In the genomic region with DNA sequence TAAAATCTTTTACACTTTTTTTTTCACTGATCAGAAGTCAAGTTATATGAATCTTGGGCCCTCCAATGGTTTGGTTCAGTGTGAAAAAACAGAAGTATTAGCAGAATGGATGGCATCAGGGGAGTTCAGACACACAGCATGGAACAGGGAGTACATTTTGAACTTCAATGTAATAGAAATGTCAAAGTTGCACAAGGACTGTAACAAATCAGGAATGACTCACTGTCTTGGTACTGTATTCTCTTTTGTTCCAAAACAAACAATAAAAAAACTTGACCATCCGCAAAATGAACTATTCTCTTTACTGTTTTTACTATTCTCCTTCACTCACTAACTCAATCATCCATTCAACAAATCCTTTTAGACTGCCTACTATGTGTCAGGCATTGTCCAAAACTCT, we compare ENCODE assay signal across 18 cellular contexts.
DNase-seq lines count a peak whose midpoint lies in the region; ATAC-seq and TF ChIP-seq lines count a peak whose summit lies in the region.
"Had no signal": no experiment of that assay in that cellular context is flagged by ENCODE, and none has a peak within 500 bp of the region (broad histone marks: within the 10 kb centered on the region; RNA-seq: fewer than 3 reads in every experiment).

No MANE protein-coding gene starts in this region.

- ATAC-seq in stimulated activated naive CD8-positive, alpha-beta T cell treated with anti-CD3 and anti-CD28 coated beads, Interleukin-15, amount 100 ng/mL, for 72 hours, result no peak
- ATAC-seq: T-helper 17 cell had no signal

- peak in 1 of 2 experiments; percentile 28; a peak in 1 of 4 replicates for TF ChIP-seq EP300 in SK-N-SH (IDR thresholded peaks at IDR 0.05; ENCODE audit: borderline replicate concordance in 1 of 2, low read depth in 1 of 2, low read length in 1 of 2)

- H3K27me3 ChIP-seq in SK-N-SH (ENCODE audit: insufficient read depth) (no peaks in the 10 kb centered on the region), testis (no peaks in the 10 kb centered on the region)
- H3K27me3 ChIP-seq: ascending aorta, BE2C, Peyer's patch had no signal

- no peak overlapping the region for H3K27ac Mint-ChIP-seq in stimulated activated naive CD8-positive, alpha-beta T cell treated with anti-CD3 and anti-CD28 coated beads, Interleukin-15, amount 100 ng/mL, for 72 hours
- H3K27ac Mint-ChIP-seq: nephron, T-helper 17 cell had no signal

- H3K79me2 ChIP-seq in SK-N-SH (ENCODE audit: insufficient read depth), result no peaks in the 10 kb centered on the region

- POLR2A ChIA-PET in SK-N-SH (lab: Yijun Ruan, JAX), result no interaction called here

- H3K9ac ChIP-seq in SK-N-SH, result no peak overlapping the region

- no peak overlapping the region for H2AFZ ChIP-seq in SK-N-SH (ENCODE audit: low read depth)

- H3K9me3 Mint-ChIP-seq in stimulated activated naive CD8-positive, alpha-beta T cell treated with anti-CD3 and anti-CD28 coated beads, Interleukin-15, amount 100 ng/mL, for 72 hours, result no peaks in the 10 kb centered on the region
- H3K9me3 Mint-ChIP-seq: nephron had no signal

- CTCF ChIA-PET in SK-N-SH (lab: Yijun Ruan, JAX), result no interaction called here

- no peaks in the 10 kb centered on the region for H3K4me1 Mint-ChIP-seq in stimulated activated naive CD8-positive, alpha-beta T cell treated with anti-CD3 and anti-CD28 coated beads, Interleukin-15, amount 100 ng/mL, for 72 hours
- H3K4me1 Mint-ChIP-seq: nephron, T-helper 17 cell had no signal

- H3K9me2 ChIP-seq in SK-N-SH, result no peaks in the 10 kb centered on the region

- TF ChIP-seq CTCF in SK-N-SH (IDR thresholded peaks at IDR 0.05) (no peak), retinal pigment epithelial cell (conservative IDR thresholded peaks at IDR 0.05; ENCODE audit: low read depth, low read length) (no peak), testis (IDR thresholded peaks at IDR 0.05) (no peak)

- intact Hi-C loops in testis (cut with DNase I; ENCODE audit: low total_unique reads), result no loop called here

- H3F3A ChIP-seq in SK-N-SH (replicated peaks; ENCODE audit: insufficient read depth), result peaks cover 5% of the 10 kb centered on the region

- no peak overlapping the region for H3K4me3 Mint-ChIP-seq in stimulated activated naive CD8-positive, alpha-beta T cell treated with anti-CD3 and anti-CD28 coated beads, Interleukin-15, amount 100 ng/mL, for 72 hours
- H3K4me3 Mint-ChIP-seq: nephron, T-helper 17 cell had no signal

- no peak overlapping the region for H3K4me2 ChIP-seq in SK-N-SH

- DNase-seq in ELR (ENCODE audit: low read depth), result peak; percentile 50
- no peak for DNase-seq in SK-N-SH
- DNase-seq in epithelial cell of prostate (ENCODE audit: low read depth, low spot score), result peak; percentile 1
- peak; percentile 19 for DNase-seq in retinal pigment epithelial cell (ENCODE audit: low read depth)
- DNase-seq in activated CD4-positive, alpha-beta T cell treated with anti-CD3 and anti-CD28 coated beads for 48 hours, result no peak
- DNase-seq in testis, result no peak
- no peak for DNase-seq in stimulated activated naive CD8-positive, alpha-beta T cell treated with anti-CD3 and anti-CD28 coated beads, Interleukin-15, amount 100 ng/mL, for 72 hours
- DNase-seq in SHP77 treated with DMSO at 0.1 percent for 48 hours (lab: John Stamatoyannopoulos, UW), result no peak
- DNase-seq: activated CD4-positive, CD25-positive, alpha-beta regulatory T cell; activated gamma-delta T cell; BE2C; effector CD4-positive, alpha-beta T cell; NCI-H1092 treated with DMSO at 0.1 percent for 48 hours; Peyer's patch; substantia nigra; T-helper 17 cell had no signal

- H3K27me3 Mint-ChIP-seq in stimulated activated naive CD8-positive, alpha-beta T cell treated with anti-CD3 and anti-CD28 coated beads, Interleukin-15, amount 100 ng/mL, for 72 hours, result no peaks in the 10 kb centered on the region
- H3K27me3 Mint-ChIP-seq: T-helper 17 cell had no signal

- H4K20me1 ChIP-seq in SK-N-SH (ENCODE audit: insufficient read depth), result no peaks in the 10 kb centered on the region

- H3K27ac ChIP-seq in SK-N-SH (ENCODE audit: low read depth in 2 of 2, low read length in 1 of 2), result peak overlapping the region in 1 of 2 experiments; percentile 9; a peak in 1 of 4 replicates
- H3K27ac ChIP-seq in epithelial cell of prostate, result no peak overlapping the region
- H3K27ac ChIP-seq in testis, result no peak overlapping the region
- H3K27ac ChIP-seq: ascending aorta, Peyer's patch had no signal

- WGBS in SK-N-SH (ENCODE audit: low lambda C conversion rate), result 17% methylated on average over 1 of the region's 1 CpG
- WGBS in testis, 2 donors, result 23 to 65% methylated on average over 1 of the region's 1 CpG

- no peak for TF ChIP-seq POLR2A in testis (IDR thresholded peaks at IDR 0.05)

- H3K36me3 ChIP-seq in SK-N-SH (replicated peaks in 1 of 2; ENCODE audit: control insufficient read depth in 1 of 2, insufficient read depth in 2 of 2, low read length in 1 of 2) (no peaks in the 10 kb centered on the region), testis (ENCODE audit: low read depth, missing control alignments) (no peaks in the 10 kb centered on the region)
- H3K36me3 ChIP-seq: ascending aorta, BE2C, Peyer's patch had no signal

- H3K4me1 ChIP-seq in SK-N-SH (ENCODE audit: control insufficient read depth in 1 of 2, insufficient read depth in 2 of 2, low read depth in 1 of 2, low read length in 1 of 2) (no peaks in the 10 kb centered on the region), testis (no peaks in the 10 kb centered on the region)
- H3K4me1 ChIP-seq: ascending aorta, BE2C, Peyer's patch had no signal

- H3K4me3 ChIP-seq in SK-N-SH (ENCODE audit: low read depth in 2 of 2, low read length in 1 of 2), result no peak overlapping the region
- H3K4me3 ChIP-seq in retinal pigment epithelial cell (ENCODE audit: low read length), result no peak overlapping the region
- no peak overlapping the region for H3K4me3 ChIP-seq in testis
- H3K4me3 ChIP-seq: ascending aorta, Peyer's patch had no signal

- H3K9me3 ChIP-seq in SK-N-SH (no peaks in the 10 kb centered on the region), testis (no peaks in the 10 kb centered on the region)
- H3K9me3 ChIP-seq: ascending aorta, BE2C, Peyer's patch had no signal

- no peak for TF ChIP-seq RAD21 in SK-N-SH (IDR thresholded peaks at IDR 0.05; ENCODE audit: low read length)

TF ChIP-seq in SK-N-SH, 30 proteins besides CTCF, POLR2A, EP300 and RAD21:
- TF ChIP-seq NFIC (IDR thresholded peaks at IDR 0.05; ENCODE audit: borderline replicate concordance) (peak; percentile 75; the same call in 1 of the 2 replicates), FOSL2 (IDR thresholded peaks at IDR 0.05; ENCODE audit: borderline replicate concordance, low read depth) (peak; percentile 73), POLR2AphosphoS5 (IDR thresholded peaks at IDR 0.05; ENCODE audit: low read depth, low read length) (no peak), TCF12 (IDR thresholded peaks at IDR 0.05) (peak; percentile 59), JUND (IDR thresholded peaks at IDR 0.05) (peak; percentile 77)
- TF ChIP-seq, protein P1, sequence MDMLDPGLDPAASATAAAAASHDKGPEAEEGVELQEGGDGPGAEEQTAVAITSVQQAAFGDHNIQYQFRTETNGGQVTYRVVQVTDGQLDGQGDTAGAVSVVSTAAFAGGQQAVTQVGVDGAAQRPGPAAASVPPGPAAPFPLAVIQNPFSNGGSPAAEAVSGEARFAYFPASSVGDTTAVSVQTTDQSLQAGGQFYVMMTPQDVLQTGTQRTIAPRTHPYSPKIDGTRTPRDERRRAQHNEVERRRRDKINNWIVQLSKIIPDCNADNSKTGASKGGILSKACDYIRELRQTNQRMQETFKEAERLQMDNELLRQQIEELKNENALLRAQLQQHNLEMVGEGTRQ (IDR thresholded peaks at IDR 0.05; ENCODE audit: borderline replicate concordance, low read depth, low read length), result no peak
- TF ChIP-seq, protein P2, sequence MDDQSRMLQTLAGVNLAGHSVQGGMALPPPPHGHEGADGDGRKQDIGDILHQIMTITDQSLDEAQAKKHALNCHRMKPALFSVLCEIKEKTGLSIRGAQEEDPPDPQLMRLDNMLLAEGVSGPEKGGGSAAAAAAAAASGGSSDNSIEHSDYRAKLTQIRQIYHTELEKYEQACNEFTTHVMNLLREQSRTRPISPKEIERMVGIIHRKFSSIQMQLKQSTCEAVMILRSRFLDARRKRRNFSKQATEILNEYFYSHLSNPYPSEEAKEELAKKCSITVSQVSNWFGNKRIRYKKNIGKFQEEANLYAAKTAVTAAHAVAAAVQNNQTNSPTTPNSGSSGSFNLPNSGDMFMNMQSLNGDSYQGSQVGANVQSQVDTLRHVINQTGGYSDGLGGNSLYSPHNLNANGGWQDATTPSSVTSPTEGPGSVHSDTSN (IDR thresholded peaks at IDR 0.05), result peak; percentile 82
- TF ChIP-seq, protein P3, sequence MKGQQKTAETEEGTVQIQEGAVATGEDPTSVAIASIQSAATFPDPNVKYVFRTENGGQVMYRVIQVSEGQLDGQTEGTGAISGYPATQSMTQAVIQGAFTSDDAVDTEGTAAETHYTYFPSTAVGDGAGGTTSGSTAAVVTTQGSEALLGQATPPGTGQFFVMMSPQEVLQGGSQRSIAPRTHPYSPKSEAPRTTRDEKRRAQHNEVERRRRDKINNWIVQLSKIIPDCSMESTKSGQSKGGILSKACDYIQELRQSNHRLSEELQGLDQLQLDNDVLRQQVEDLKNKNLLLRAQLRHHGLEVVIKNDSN (IDR thresholded peaks at IDR 0.05; ENCODE audit: borderline replicate concordance, low read depth), result no peak

Comparison
In these comparisons a context has a peak if more than half of its experiments do, and no peak if none do; other contexts are left out.
1. DNase-seq: peak in ELR (single experiment), epithelial cell of prostate (single experiment) and retinal pigment epithelial cell (single experiment); none in SK-N-SH (single experiment), activated CD4-positive, alpha-beta T cell treated with anti-CD3 and anti-CD28 coated beads for 48 hours (single experiment), testis (single experiment), stimulated activated naive CD8-positive, alpha-beta T cell treated with anti-CD3 and anti-CD28 coated beads, Interleukin-15, amount 100 ng/mL, for 72 hours (0 of 2) and SHP77 treated with DMSO at 0.1 percent for 48 hours (single experiment).